In genomic region chr9:13296972-13297371, GRCh38 we compare ENCODE assay signal across 3 cellular contexts.
TF ChIP-seq lines count a peak whose summit lies in the region.

No MANE protein-coding gene starts in this region.

TF ChIP-seq in HepG2, 621 proteins besides CTCF, POLR2A, EP300 and RAD21:
- peak; percentile 99 for TF ChIP-seq ZNF124 (CRISPR knock-in tag; IDR thresholded peaks at IDR 0.05)
- no peak for TF ChIP-seq MATR3 (CRISPR knock-in tag; IDR thresholded peaks at IDR 0.05)
TF ChIP-seq in HepG2: peak in this region for 1.

TF ChIP-seq in K562, 482 proteins besides CTCF, POLR2A, EP300 and RAD21:
- TF ChIP-seq ZNF124 (CRISPR knock-in tag; IDR thresholded peaks at IDR 0.05) (peak; percentile 76; the same call in 1 of the 2 replicates), CTCFL (IDR thresholded peaks at IDR 0.05; ENCODE audit: borderline replicate concordance, insufficient read depth, low read depth, low read length, poor library complexity, severe bottlenecking) (no peak), ARID3A (IDR thresholded peaks at IDR 0.05; ENCODE audit: borderline replicate concordance, low read depth, low read length) (no peak), EZH2 (IDR thresholded peaks at IDR 0.05; ENCODE audit: borderline replicate concordance, low read depth, low read length) (no peak), KHSRP (IDR thresholded peaks at IDR 0.05) (no peak), ZNF76 (CRISPR knock-in tag; IDR thresholded peaks at IDR 0.05; ENCODE audit: borderline replicate concordance) (no peak), ZNF274 (IDR thresholded peaks at IDR 0.05; ENCODE audit: borderline replicate concordance, low read depth, low read length) (no peak)
TF ChIP-seq in K562: peak in this region for 1.

TF ChIP-seq in SK-N-SH, 30 proteins besides CTCF, POLR2A, EP300 and RAD21:
- TF ChIP-seq FOSL2 (IDR thresholded peaks at IDR 0.05; ENCODE audit: borderline replicate concordance, low read depth) (no peak), POLR2AphosphoS5 (IDR thresholded peaks at IDR 0.05; ENCODE audit: low read depth, low read length) (no peak), REST (IDR thresholded peaks at IDR 0.05; ENCODE audit: low read depth, low read length) (no peak), USF2 (IDR thresholded peaks at IDR 0.05; ENCODE audit: borderline replicate concordance, low read depth, low read length) (no peak), NRF1 (IDR thresholded peaks at IDR 0.05; ENCODE audit: low read depth, low read length) (no peak), EZH2phosphoT487 (IDR thresholded peaks at IDR 0.05; ENCODE audit: borderline replicate concordance, low read depth) (no peak), RXRA (IDR thresholded peaks at IDR 0.05; ENCODE audit: borderline replicate concordance, low read depth) (no peak), SMC3 (IDR thresholded peaks at IDR 0.05; ENCODE audit: low read depth, low read length) (no peak), GABPA (IDR thresholded peaks at IDR 0.05; ENCODE audit: low read depth) (no peak), NFIC (IDR thresholded peaks at IDR 0.05; ENCODE audit: borderline replicate concordance) (no peak), USF1 (IDR thresholded peaks at IDR 0.05; ENCODE audit: borderline replicate concordance, low read depth) (no peak), JUND (IDR thresholded peaks at IDR 0.05) (no peak), CHD2 (IDR thresholded peaks at IDR 0.05; ENCODE audit: low read length, partially characterized antibody) (no peak)
